In genomic region chr5:114055318-114055788, GRCh38 we compare ENCODE assay signal across 8 cellular contexts.
DNase-seq lines count a peak whose midpoint lies in the region; ATAC-seq and TF ChIP-seq lines count a peak whose summit lies in the region.

No MANE protein-coding gene starts in this region.

- TF ChIP-seq CTCF in cardiac muscle cell (IDR thresholded peaks at IDR 0.05; ENCODE audit: low read depth, low read length) (peak; percentile 9), parathyroid adenoma (IDR thresholded peaks at IDR 0.05) (no peak)

- peak overlapping the region; percentile 72 for H2AFZ ChIP-seq in parathyroid adenoma

- no peaks in the 10 kb centered on the region for H3K9me3 ChIP-seq in SK-N-MC (ENCODE audit: low read depth, low read length)
- no peaks in the 10 kb centered on the region for H3K9me3 ChIP-seq in cardiac muscle cell (ENCODE audit: low read depth)
- H3K9me3 ChIP-seq in parathyroid adenoma (ENCODE audit: control insufficient read depth, low read length), result no peaks in the 10 kb centered on the region

- CTCF ChIA-PET in HEK293T (lab: Yijun Ruan, JAX), result no interaction called here

- peak; percentile 76 for DNase-seq in HEK293T (ENCODE audit: extremely low spot score)
- DNase-seq in SK-N-MC (ENCODE audit: low read depth, low spot score), result no peak
- DNase-seq in cardiac muscle cell (ENCODE audit: low read depth in 1 of 2, low spot score in 1 of 2), result peak; percentile 58 to 95
- no peak for DNase-seq in SKM-1 (lab: John Stamatoyannopoulos, UW; ENCODE audit: unreplicated experiment)
- no peak for DNase-seq in NCI-H1436 (lab: John Stamatoyannopoulos, UW)

- POLR2A ChIA-PET in HEK293T (lab: Yijun Ruan, JAX), result no interaction called here

- H3K36me3 ChIP-seq in SK-N-MC (ENCODE audit: insufficient read depth, low read length) (no peaks in the 10 kb centered on the region), cardiac muscle cell (no peaks in the 10 kb centered on the region), parathyroid adenoma (ENCODE audit: control insufficient read depth, insufficient read depth, low read length) (no peaks in the 10 kb centered on the region)

- ATAC-seq in GM19328 (IDR thresholded peaks at IDR 0.05; ENCODE audit: unreplicated experiment) (no peak), GM18498 (IDR thresholded peaks at IDR 0.05; ENCODE audit: unreplicated experiment) (no peak)

- H3K4me3 ChIP-seq in SK-N-MC (peak overlapping the region; percentile 70), cardiac muscle cell (peak overlapping the region; percentile 41), parathyroid adenoma (ENCODE audit: low read depth, low read length) (peak overlapping the region; percentile 61)

- H3K9ac ChIP-seq in SK-N-MC (ENCODE audit: insufficient read length) (no peak overlapping the region), parathyroid adenoma (no peak overlapping the region)

- no peaks in the 10 kb centered on the region for H3K79me2 ChIP-seq in parathyroid adenoma

- H3K27me3 ChIP-seq in cardiac muscle cell, result no peaks in the 10 kb centered on the region
- H3K27me3 ChIP-seq in parathyroid adenoma (ENCODE audit: control insufficient read depth, insufficient read depth, low read length), result no peaks in the 10 kb centered on the region

- H3K27ac ChIP-seq in SK-N-MC, result no peak overlapping the region
- peak overlapping the region; percentile 88 for H3K27ac ChIP-seq in cardiac muscle cell
- H3K27ac ChIP-seq in parathyroid adenoma, result no peak overlapping the region

- H3K4me1 ChIP-seq in cardiac muscle cell (ENCODE audit: low read depth) (peaks cover 42% of the 10 kb centered on the region), parathyroid adenoma (no peaks in the 10 kb centered on the region)

- H3K4me2 ChIP-seq in parathyroid adenoma (ENCODE audit: low read length), result peak overlapping the region; percentile 93

TF ChIP-seq in HEK293T, 16 proteins besides CTCF, POLR2A, EP300 and RAD21:
- TF ChIP-seq PKNOX1 (IDR thresholded peaks at IDR 0.05), result no peak
- TF ChIP-seq L3MBTL2 (conservative IDR thresholded peaks at IDR 0.05), result peak; percentile 64

Comparison
In these comparisons a context has a peak if more than half of its experiments do, and no peak if none do; other contexts are left out.
1. DNase-seq: peak in HEK293T (single experiment) and cardiac muscle cell (2 of 2); none in SK-N-MC (single experiment), SKM-1 (single experiment) and NCI-H1436 (single experiment).
2. Peak in every context shown above with its lines, with median percentiles within 50 percentile points of each other: H3K4me3 ChIP-seq.